15 cellular contexts compared by ENCODE assay signal in the genomic region with DNA sequence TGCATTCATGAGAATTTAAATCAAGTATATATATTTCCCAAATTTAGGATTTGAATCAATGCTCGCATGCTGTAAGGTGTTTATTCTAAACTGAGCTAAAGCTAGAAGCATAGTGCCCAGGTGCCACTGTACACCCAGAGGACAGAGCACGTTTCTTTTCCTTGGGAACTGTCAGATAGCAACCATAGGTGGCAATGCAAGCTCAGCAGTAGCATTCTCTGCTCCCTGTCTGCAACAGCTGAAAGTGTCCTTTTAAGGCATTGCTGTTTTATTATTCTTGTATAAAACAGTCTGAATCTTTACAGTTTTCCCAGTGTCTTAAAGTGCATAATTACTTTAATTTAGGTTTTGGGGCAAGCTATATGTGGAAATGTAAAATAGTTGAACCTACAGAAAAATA.
DNase-seq lines count a peak whose midpoint lies in the region; ATAC-seq, FAIRE-seq and TF ChIP-seq lines count a peak whose summit lies in the region.
"Had no signal": no experiment of that assay in that cellular context is flagged by ENCODE, and none has a peak within 500 bp of the region (broad histone marks: within the 10 kb centered on the region; RNA-seq: fewer than 3 reads in every experiment).

No MANE protein-coding gene starts in this region.

- peaks cover 6% of the 10 kb centered on the region for H3K9me2 ChIP-seq in GM23338 (ENCODE audit: insufficient read depth)

- H4K20me1 ChIP-seq in GM23338 (replicated peaks; ENCODE audit: insufficient read depth) (no peaks in the 10 kb centered on the region), astrocyte (ENCODE audit: insufficient read depth, low read length) (no peaks in the 10 kb centered on the region)

- peaks cover 3% of the 10 kb centered on the region; the same call in 2 of the 3 replicates for H3K4me1 Mint-ChIP-seq in GM23338
- no peaks in the 10 kb centered on the region for H3K4me1 Mint-ChIP-seq in astrocyte (ENCODE audit: low read depth, unreplicated experiment)

- H2AFZ ChIP-seq in GM23338 (no peak overlapping the region), astrocyte (ENCODE audit: low read depth, low read length) (no peak overlapping the region)

- no peak for FAIRE-seq in astrocyte (lab: Jason Lieb, UNC)
- FAIRE-seq: GM12878 had no signal

- no peaks in the 10 kb centered on the region for H3F3A ChIP-seq in GM23338 (replicated peaks; ENCODE audit: low read depth)

- H3K4me2 ChIP-seq in GM23338 = no peak overlapping the region
- H3K4me2 ChIP-seq in astrocyte (ENCODE audit: low read length) = no peak overlapping the region

- 43% methylated on average over 2 of the region's 2 CpGs for WGBS in prostate gland

- intact Hi-C loops in prostate gland (cut with DNase I) = no loop called here

- H3K9me3 Mint-ChIP-seq in GM23338 = no peaks in the 10 kb centered on the region
- no peaks in the 10 kb centered on the region for H3K9me3 Mint-ChIP-seq in astrocyte (ENCODE audit: unreplicated experiment)
- H3K9me3 Mint-ChIP-seq: activated T-cell treated with anti-CD3 and anti-CD28 coated beads, Interleukin-2, amount 50 U/mL, for 4 hours had no signal

- H3K27me3 ChIP-seq in GM23338 (ENCODE audit: insufficient read depth) (no peaks in the 10 kb centered on the region), astrocyte (ENCODE audit: insufficient read depth, low read length) (no peaks in the 10 kb centered on the region), prostate gland (replicated peaks; ENCODE audit: insufficient read depth) (no peaks in the 10 kb centered on the region)
- H3K27me3 ChIP-seq: neutrophil, thyroid gland had no signal

- H3K27ac ChIP-seq in GM23338 (ENCODE audit: low read depth) = no peak overlapping the region
- H3K27ac ChIP-seq in astrocyte (ENCODE audit: low read depth, low read length) = no peak overlapping the region
- no peak overlapping the region for H3K27ac ChIP-seq in prostate gland
- H3K27ac ChIP-seq: neutrophil, thyroid gland had no signal

- H3K36me3 ChIP-seq in GM23338 (ENCODE audit: insufficient read depth) (no peaks in the 10 kb centered on the region), astrocyte (ENCODE audit: insufficient read depth, low read length) (no peaks in the 10 kb centered on the region), prostate gland (no peaks in the 10 kb centered on the region)
- H3K36me3 ChIP-seq: neutrophil, thyroid gland had no signal

- TF ChIP-seq POLR2A in prostate gland (IDR thresholded peaks at IDR 0.05) = no peak

- no peaks in the 10 kb centered on the region for H3K27me3 Mint-ChIP-seq in GM23338 (ENCODE audit: insufficient read depth, low read depth, poor library complexity)
- H3K27me3 Mint-ChIP-seq in astrocyte (ENCODE audit: low read depth, unreplicated experiment) = no peaks in the 10 kb centered on the region

- H3K4me3 ChIP-seq in GM23338 (no peak overlapping the region), astrocyte (ENCODE audit: insufficient read depth, low read depth, low read length) (no peak overlapping the region), prostate gland (no peak overlapping the region)
- H3K4me3 ChIP-seq: GM12878, thyroid gland had no signal

- no peak overlapping the region for H3K9ac ChIP-seq in astrocyte (ENCODE audit: low read length)

- H3K36me3 Mint-ChIP-seq in GM23338 (ENCODE audit: low read depth) (no peaks in the 10 kb centered on the region), astrocyte (ENCODE audit: low read depth, unreplicated experiment) (no peaks in the 10 kb centered on the region)

- ATAC-seq in GM23338 = peak; percentile 96
- ATAC-seq in HG03354 (IDR thresholded peaks at IDR 0.05; ENCODE audit: poor library complexity, severe bottlenecking, unreplicated experiment) = no peak
- ATAC-seq: activated T-cell treated with anti-CD3 and anti-CD28 coated beads, Interleukin-2, amount 50 U/mL, for 4 hours; GM12878 had no signal

- H3K4me1 ChIP-seq in GM23338 (ENCODE audit: insufficient read depth) = peaks cover 11% of the 10 kb centered on the region
- H3K4me1 ChIP-seq in astrocyte (ENCODE audit: insufficient read depth, low read length) = no peaks in the 10 kb centered on the region
- no peaks in the 10 kb centered on the region for H3K4me1 ChIP-seq in prostate gland (replicated peaks)
- H3K4me1 ChIP-seq: thyroid gland had no signal

- no peak overlapping the region for H3K27ac Mint-ChIP-seq in GM23338
- H3K27ac Mint-ChIP-seq in astrocyte (ENCODE audit: unreplicated experiment) = no peak overlapping the region

- TF ChIP-seq CTCF in GM23338 (conservative IDR thresholded peaks at IDR 0.05; ENCODE audit: low read depth in 2 of 2) = peak; percentile 67 to 90
- TF ChIP-seq CTCF in astrocyte (IDR thresholded peaks at IDR 0.05; ENCODE audit: insufficient read depth, low read depth, low read length) = no peak
- no peak for TF ChIP-seq CTCF in prostate gland (IDR thresholded peaks at IDR 0.05)

- DNase-seq in GM23338 (ENCODE audit: low spot score) = peak; percentile 70
- peak; percentile 4 for DNase-seq in NCI-H2227 (lab: John Stamatoyannopoulos, UW; ENCODE audit: unreplicated experiment)
- DNase-seq in astrocyte (ENCODE audit: low read depth) = peak; percentile 8
- peak; percentile 1 for DNase-seq in myocyte (ENCODE audit: low read depth)
- no peak for DNase-seq in prostate gland (ENCODE audit: low spot score)
- no peak for DNase-seq in dedifferentiated amniotic fluid mesenchymal stem cell (ENCODE audit: extremely low spot score)
- DNase-seq: activated CD4-positive, alpha-beta T cell treated with anti-CD3 and anti-CD28 coated beads for 4 hours; activated T-cell treated with anti-CD3 and anti-CD28 coated beads, Interleukin-2, amount 50 U/mL, for 4 hours; effector CD4-positive, alpha-beta T cell; NK-92 treated with Interleukin-12 subunit alpha and Interleukin-12 subunit beta, amount 100 ng/mL, for 24 hours; stimulated activated CD4-positive, alpha-beta T cell treated with anti-CD3 and anti-CD28 coated beads, Interleukin-12 subunit alpha, Interleukin-12 subunit beta, amount 100 ng/mL, for 4 hours; thyroid gland had no signal

- H3K79me2 ChIP-seq in GM23338 (replicated peaks; ENCODE audit: insufficient read depth) = no peaks in the 10 kb centered on the region
- no peaks in the 10 kb centered on the region for H3K79me2 ChIP-seq in astrocyte (ENCODE audit: insufficient read depth, low read length)

- H3K4me3 Mint-ChIP-seq in GM23338 (no peak overlapping the region), astrocyte (ENCODE audit: unreplicated experiment) (no peak overlapping the region)
- H3K4me3 Mint-ChIP-seq: activated T-cell treated with anti-CD3 and anti-CD28 coated beads, Interleukin-2, amount 50 U/mL, for 4 hours had no signal

- H3K9me3 ChIP-seq in astrocyte (ENCODE audit: insufficient read depth, low read depth, low read length) (no peaks in the 10 kb centered on the region), prostate gland (no peaks in the 10 kb centered on the region)
- H3K9me3 ChIP-seq: neutrophil, thyroid gland had no signal

TF ChIP-seq in GM23338, 12 proteins besides CTCF, POLR2A, EP300 and RAD21 (continues in another document):
- TF ChIP-seq ZNF331 (CRISPR knock-in tag; IDR thresholded peaks at IDR 0.05; ENCODE audit: low read depth) = no peak

Comparison
In these comparisons a context has a peak if more than half of its experiments do, and no peak if none do; other contexts are left out.
1. DNase-seq: peak in GM23338 (single experiment), NCI-H2227 (single experiment), astrocyte (single experiment) and myocyte (single experiment); none in prostate gland (single experiment) and dedifferentiated amniotic fluid mesenchymal stem cell (single experiment).
2. CTCF ChIP-seq: peak in GM23338 (2 of 2); none in astrocyte (single experiment) and prostate gland (0 of 4).